31 cellular contexts compared by ENCODE assay signal in the genomic region with DNA sequence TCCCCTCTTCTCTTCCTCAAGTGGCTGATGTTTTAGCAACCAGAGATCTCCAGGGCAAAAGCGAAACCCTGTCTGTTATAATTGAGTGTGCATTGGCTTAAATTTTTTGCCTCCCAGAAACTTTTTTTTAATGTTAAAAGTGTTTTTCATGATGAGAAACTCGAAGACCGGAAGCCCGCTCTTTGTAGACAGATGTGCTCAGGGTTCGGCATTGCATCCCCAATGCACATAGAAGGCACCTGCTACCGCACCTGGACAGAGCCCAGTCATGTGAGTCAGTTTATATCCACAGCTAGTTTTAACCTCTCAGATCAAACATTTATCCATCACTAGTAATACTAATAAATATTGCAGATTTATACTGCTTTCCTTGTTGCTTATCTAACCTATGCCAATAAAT. TPM values are rescaled to one million over a fixed set of nuclear protein-coding genes. Genes with fewer than 3 reads are reported as not detected.
"Had no signal": no experiment of that assay in that cellular context is flagged by ENCODE, and none has a peak within 500 bp of the region (broad histone marks: within the 10 kb centered on the region; RNA-seq: fewer than 3 reads in every experiment).

No MANE protein-coding gene starts in this region.

- ATAC-seq: activated CD8-positive, alpha-beta T cell treated with anti-CD3 and anti-CD28 coated beads, Interleukin-2, amount 10 ng/mL, durations not matched to agents 7 days and 5 days had no signal

- DNase-seq: activated CD4-positive, alpha-beta T cell treated with anti-CD3 and anti-CD28 coated beads, Interleukin-2, amount 10 ng/mL, durations not matched to agents 24 days and 14 days; activated CD4-positive, alpha-beta T cell treated with anti-CD3 and anti-CD28 coated beads, Interleukin-2, amount 50 U/mL, for 4 hours; activated CD4-positive, CD25-positive, alpha-beta regulatory T cell; activated CD8-positive, alpha-beta T cell treated with anti-CD3 and anti-CD28 coated beads, Interleukin-2, amount 10 ng/mL, durations not matched to agents 7 days and 5 days; activated gamma-delta T cell; activated naive CD4-positive, alpha-beta T cell treated with Interleukin-2 at 50 U/mL for 16 hours; activated naive CD8-positive, alpha-beta T cell treated with anti-CD3 and anti-CD28 coated beads, Interleukin-2, amount 10 ng/mL, durations not matched to agents 7 days and 5 days; activated T-cell treated with anti-CD3 and anti-CD28 coated beads, Interleukin-2, amount 50 U/mL, for 24 hours; amygdala; Kasumi-1; KG1; NCI-H1092 treated with DMSO at 0.1 percent for 48 hours; NCI-H146; NCI-H187; NCI-H2081 treated with DMSO at 0.1 percent for 48 hours; NCI-H2171 treated with DMSO at 0.1 percent for 48 hours; NCI-H2227 treated with DMSO at 0.1 percent for 48 hours; NCI-H446; NCI-H510A treated with DMSO at 0.1 percent for 48 hours; NCI-H526 treated with DMSO at 0.1 percent for 48 hours; NCI-H774; OCI-M1; Right ventricle myocardium superior; SW 1271; T-helper 1 cell; T-helper 2 cell; T-helper 9 cell; WERI-Rb-1 had no signal

- H3K36me3 ChIP-seq: ascending aorta, cardiac muscle cell, WERI-Rb-1 had no signal

- H3K4me3 ChIP-seq: ascending aorta, cardiac muscle cell had no signal

- H3K9me3 ChIP-seq: ascending aorta had no signal

- H3K27ac ChIP-seq: ascending aorta, cardiac muscle cell, WERI-Rb-1 had no signal

- H3K4me1 ChIP-seq: ascending aorta had no signal

- H3K27me3 ChIP-seq: ascending aorta, cardiac muscle cell had no signal

RNA-seq across cellular contexts. Expression of gene RANBP3L, which starts 40.5 kb away (rescaled TPM):
- total RNA-seq: activated CD4-positive, alpha-beta T cell treated with anti-CD3 and anti-CD28 coated beads, Interleukin-2, amount 10 ng/mL, durations not matched to agents 24 days and 14 days; activated CD8-positive, alpha-beta T cell treated with anti-CD3 and anti-CD28 coated beads, Interleukin-2, amount 10 ng/mL, durations not matched to agents 7 days and 5 days; activated naive CD8-positive, alpha-beta T cell treated with anti-CD3 and anti-CD28 coated beads, Interleukin-2, amount 10 ng/mL, durations not matched to agents 7 days and 5 days; activated T-helper 2 cell treated with anti-CD3 and anti-CD28 coated beads, Interferon-gamma antibody, Interleukin-2, Interleukin-4, amounts not matched to agents 10 μg/mL and 5 μg/mL and 100 μg/mL, durations not matched to agents 14 hours and 24 hours and 36 hours; ascending aorta had no signal
